In the genomic region with DNA sequence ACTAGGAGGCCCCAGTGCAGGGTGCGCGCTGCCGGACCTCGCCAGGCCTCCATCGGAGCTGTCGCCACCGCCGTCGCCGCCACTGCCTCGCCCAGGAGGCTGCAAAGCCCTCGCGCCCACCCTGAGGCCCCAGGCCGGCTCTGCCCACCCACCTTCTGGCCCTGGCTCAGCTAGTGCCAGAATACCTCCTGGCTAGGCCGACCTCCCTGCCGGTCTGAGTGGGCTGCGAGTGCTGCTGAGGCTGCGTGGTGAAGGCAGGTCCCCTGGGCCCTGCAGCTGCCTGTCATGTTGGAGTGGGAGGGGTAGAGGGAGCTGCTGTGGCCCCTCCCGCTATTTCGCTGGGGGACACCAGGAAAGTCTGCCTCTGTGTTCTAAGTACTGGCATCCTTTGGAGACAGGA, we compare ENCODE assay signal across 1 cellular context.
TF ChIP-seq lines count a peak whose summit lies in the region.

No MANE protein-coding gene starts in this region.

TF ChIP-seq in H1, 55 proteins besides CTCF, POLR2A, EP300 and RAD21 (continued from another document):
- TF ChIP-seq, protein P1, sequence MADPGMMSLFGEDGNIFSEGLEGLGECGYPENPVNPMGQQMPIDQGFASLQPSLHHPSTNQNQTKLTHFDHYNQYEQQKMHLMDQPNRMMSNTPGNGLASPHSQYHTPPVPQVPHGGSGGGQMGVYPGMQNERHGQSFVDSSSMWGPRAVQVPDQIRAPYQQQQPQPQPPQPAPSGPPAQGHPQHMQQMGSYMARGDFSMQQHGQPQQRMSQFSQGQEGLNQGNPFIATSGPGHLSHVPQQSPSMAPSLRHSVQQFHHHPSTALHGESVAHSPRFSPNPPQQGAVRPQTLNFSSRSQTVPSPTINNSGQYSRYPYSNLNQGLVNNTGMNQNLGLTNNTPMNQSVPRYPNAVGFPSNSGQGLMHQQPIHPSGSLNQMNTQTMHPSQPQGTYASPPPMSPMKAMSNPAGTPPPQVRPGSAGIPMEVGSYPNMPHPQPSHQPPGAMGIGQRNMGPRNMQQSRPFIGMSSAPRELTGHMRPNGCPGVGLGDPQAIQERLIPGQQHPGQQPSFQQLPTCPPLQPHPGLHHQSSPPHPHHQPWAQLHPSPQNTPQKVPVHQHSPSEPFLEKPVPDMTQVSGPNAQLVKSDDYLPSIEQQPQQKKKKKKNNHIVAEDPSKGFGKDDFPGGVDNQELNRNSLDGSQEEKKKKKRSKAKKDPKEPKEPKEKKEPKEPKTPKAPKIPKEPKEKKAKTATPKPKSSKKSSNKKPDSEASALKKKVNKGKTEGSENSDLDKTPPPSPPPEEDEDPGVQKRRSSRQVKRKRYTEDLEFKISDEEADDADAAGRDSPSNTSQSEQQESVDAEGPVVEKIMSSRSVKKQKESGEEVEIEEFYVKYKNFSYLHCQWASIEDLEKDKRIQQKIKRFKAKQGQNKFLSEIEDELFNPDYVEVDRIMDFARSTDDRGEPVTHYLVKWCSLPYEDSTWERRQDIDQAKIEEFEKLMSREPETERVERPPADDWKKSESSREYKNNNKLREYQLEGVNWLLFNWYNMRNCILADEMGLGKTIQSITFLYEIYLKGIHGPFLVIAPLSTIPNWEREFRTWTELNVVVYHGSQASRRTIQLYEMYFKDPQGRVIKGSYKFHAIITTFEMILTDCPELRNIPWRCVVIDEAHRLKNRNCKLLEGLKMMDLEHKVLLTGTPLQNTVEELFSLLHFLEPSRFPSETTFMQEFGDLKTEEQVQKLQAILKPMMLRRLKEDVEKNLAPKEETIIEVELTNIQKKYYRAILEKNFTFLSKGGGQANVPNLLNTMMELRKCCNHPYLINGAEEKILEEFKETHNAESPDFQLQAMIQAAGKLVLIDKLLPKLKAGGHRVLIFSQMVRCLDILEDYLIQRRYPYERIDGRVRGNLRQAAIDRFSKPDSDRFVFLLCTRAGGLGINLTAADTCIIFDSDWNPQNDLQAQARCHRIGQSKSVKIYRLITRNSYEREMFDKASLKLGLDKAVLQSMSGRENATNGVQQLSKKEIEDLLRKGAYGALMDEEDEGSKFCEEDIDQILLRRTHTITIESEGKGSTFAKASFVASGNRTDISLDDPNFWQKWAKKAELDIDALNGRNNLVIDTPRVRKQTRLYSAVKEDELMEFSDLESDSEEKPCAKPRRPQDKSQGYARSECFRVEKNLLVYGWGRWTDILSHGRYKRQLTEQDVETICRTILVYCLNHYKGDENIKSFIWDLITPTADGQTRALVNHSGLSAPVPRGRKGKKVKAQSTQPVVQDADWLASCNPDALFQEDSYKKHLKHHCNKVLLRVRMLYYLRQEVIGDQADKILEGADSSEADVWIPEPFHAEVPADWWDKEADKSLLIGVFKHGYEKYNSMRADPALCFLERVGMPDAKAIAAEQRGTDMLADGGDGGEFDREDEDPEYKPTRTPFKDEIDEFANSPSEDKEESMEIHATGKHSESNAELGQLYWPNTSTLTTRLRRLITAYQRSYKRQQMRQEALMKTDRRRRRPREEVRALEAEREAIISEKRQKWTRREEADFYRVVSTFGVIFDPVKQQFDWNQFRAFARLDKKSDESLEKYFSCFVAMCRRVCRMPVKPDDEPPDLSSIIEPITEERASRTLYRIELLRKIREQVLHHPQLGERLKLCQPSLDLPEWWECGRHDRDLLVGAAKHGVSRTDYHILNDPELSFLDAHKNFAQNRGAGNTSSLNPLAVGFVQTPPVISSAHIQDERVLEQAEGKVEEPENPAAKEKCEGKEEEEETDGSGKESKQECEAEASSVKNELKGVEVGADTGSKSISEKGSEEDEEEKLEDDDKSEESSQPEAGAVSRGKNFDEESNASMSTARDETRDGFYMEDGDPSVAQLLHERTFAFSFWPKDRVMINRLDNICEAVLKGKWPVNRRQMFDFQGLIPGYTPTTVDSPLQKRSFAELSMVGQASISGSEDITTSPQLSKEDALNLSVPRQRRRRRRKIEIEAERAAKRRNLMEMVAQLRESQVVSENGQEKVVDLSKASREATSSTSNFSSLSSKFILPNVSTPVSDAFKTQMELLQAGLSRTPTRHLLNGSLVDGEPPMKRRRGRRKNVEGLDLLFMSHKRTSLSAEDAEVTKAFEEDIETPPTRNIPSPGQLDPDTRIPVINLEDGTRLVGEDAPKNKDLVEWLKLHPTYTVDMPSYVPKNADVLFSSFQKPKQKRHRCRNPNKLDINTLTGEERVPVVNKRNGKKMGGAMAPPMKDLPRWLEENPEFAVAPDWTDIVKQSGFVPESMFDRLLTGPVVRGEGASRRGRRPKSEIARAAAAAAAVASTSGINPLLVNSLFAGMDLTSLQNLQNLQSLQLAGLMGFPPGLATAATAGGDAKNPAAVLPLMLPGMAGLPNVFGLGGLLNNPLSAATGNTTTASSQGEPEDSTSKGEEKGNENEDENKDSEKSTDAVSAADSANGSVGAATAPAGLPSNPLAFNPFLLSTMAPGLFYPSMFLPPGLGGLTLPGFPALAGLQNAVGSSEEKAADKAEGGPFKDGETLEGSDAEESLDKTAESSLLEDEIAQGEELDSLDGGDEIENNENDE (IDR thresholded peaks at IDR 0.05; ENCODE audit: insufficient replicate concordance, low read length) = no peak
- TF ChIP-seq CREB1 (IDR thresholded peaks at IDR 0.05) = no peak
- no peak for TF ChIP-seq GABPA (IDR thresholded peaks at IDR 0.05; ENCODE audit: borderline replicate concordance, insufficient read depth, low read length)
- TF ChIP-seq TAF1 (IDR thresholded peaks at IDR 0.05; ENCODE audit: low read depth, low read length) = no peak
- TF ChIP-seq POU5F1 (IDR thresholded peaks at IDR 0.05; ENCODE audit: low read depth, low read length) = no peak
- TF ChIP-seq, protein P2, sequence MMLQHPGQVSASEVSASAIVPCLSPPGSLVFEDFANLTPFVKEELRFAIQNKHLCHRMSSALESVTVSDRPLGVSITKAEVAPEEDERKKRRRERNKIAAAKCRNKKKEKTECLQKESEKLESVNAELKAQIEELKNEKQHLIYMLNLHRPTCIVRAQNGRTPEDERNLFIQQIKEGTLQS (IDR thresholded peaks at IDR 0.05; ENCODE audit: insufficient read depth, low read depth, low read length) = no peak
